ENCODE assay signal across 9 cellular contexts in the genomic region with DNA sequence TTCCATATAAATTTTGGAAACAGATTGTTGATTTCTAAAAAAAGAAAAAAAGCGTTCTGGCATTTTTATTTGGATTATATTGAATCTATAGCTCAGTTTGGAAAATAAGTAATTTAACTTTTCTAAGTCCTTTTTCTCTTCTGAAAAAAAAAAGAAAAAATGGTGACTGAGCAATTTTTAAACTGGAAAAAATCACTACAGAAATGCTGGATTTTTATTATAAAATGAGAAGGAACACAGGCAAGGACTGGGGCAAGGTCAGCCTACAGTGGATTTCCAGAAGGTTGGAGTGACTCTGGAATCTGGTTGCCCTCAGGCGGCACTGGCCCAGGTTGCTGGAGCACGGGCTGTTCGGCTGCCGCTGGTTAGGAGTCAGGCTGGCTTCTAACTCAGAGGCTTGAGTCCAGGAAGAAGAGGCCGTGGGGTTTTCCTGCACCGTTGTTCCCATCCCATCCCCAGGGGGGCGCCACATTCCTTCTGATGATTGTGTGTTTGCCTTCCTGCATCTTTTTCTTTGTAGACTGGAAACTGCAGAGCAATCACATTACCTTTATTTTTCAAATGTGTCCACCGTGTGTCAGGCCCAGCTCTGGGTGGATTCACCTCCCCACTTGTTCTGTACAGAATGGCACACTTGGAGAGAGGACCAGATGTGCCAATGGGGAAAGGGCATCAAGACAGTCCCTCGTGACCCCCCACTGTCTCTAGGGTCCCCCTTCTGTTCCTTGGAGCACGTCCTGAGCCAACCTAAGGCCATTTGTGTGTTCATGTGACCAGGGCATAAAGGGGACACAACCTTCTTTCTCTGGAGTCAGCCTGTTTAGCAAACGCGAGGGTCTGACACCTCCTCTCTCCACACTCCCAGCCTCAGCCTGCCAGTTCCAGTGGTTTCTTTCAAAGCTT. TPM values are rescaled to one million over a fixed set of nuclear protein-coding genes. Genes with fewer than 3 reads are reported as not detected.
A peak's percentile ranks its signal among the peaks of the same experiment; 100 is the strongest.
DNase-seq lines count a peak whose midpoint lies in the region; ATAC-seq and TF ChIP-seq lines count a peak whose summit lies in the region.
"Had no signal": no experiment of that assay in that cellular context is flagged by ENCODE, and none has a peak within 500 bp of the region (broad histone marks: within the 10 kb centered on the region; RNA-seq: fewer than 3 reads in every experiment).

No MANE protein-coding gene starts in this region.

- no peaks in the 10 kb centered on the region for H3K4me1 ChIP-seq in OCI-LY7 (ENCODE audit: insufficient read depth, low read length, poor library complexity, severe bottlenecking)

- peak; percentile 25 to 66 (median 46) for DNase-seq in CD4-positive, alpha-beta T cell
- DNase-seq in HL-60 (ENCODE audit: low read depth in 1 of 2, low spot score in 1 of 2) (peak in 1 of 2 experiments; percentile 77), OCI-LY7 (ENCODE audit: low spot score) (peak; percentile 55), glomerular visceral epithelial cell (ENCODE audit: extremely low spot score) (peak; percentile 62), retina (peak; percentile 69)
- peak; percentile 35 for DNase-seq in activated T-helper 2 cell treated with anti-CD3 and anti-CD28 coated beads, Interferon-gamma antibody, Interleukin-2, Interleukin-4, amounts not matched to agents 10 μg/mL and 5 μg/mL and 100 μg/mL, durations not matched to agents 14 hours and 24 hours and 36 hours (ENCODE audit: low spot score)

- H3K36me3 Mint-ChIP-seq in CD4-positive, alpha-beta T cell (ENCODE audit: low read depth): no peaks in the 10 kb centered on the region
- no peaks in the 10 kb centered on the region for H3K36me3 Mint-ChIP-seq in activated T-helper 2 cell treated with anti-CD3 and anti-CD28 coated beads, Interferon-gamma antibody, Interleukin-2, Interleukin-4, amounts not matched to agents 10 μg/mL and 5 μg/mL and 100 μg/mL, durations not matched to agents 14 hours and 24 hours and 36 hours (ENCODE audit: low read depth)

- H3K4me3 Mint-ChIP-seq in CD4-positive, alpha-beta T cell: no peak overlapping the region
- no peak overlapping the region for H3K4me3 Mint-ChIP-seq in activated T-helper 2 cell treated with anti-CD3 and anti-CD28 coated beads, Interferon-gamma antibody, Interleukin-2, Interleukin-4, amounts not matched to agents 10 μg/mL and 5 μg/mL and 100 μg/mL, durations not matched to agents 14 hours and 24 hours and 36 hours (ENCODE audit: low read depth)

- H3K4me2 ChIP-seq in OCI-LY7 (ENCODE audit: low read length): no peak overlapping the region

- BruUV-seq in OCI-LY7 (replicated peaks; lab: Mats Ljungman, UMichigan): no TSS peak

- no peaks in the 10 kb centered on the region for H3K79me2 ChIP-seq in OCI-LY7 (ENCODE audit: insufficient read depth, low read depth, low read length)

- peaks cover 5% of the 10 kb centered on the region for H3K27me3 ChIP-seq in CD4-positive, alpha-beta T cell (ENCODE audit: control insufficient read depth, insufficient read depth, low read length)
- no peaks in the 10 kb centered on the region for H3K27me3 ChIP-seq in HL-60 (ENCODE audit: insufficient read depth, poor library complexity, severe bottlenecking)

- no peaks in the 10 kb centered on the region for H4K20me1 ChIP-seq in OCI-LY7 (ENCODE audit: insufficient read depth, low read length)

- no peaks in the 10 kb centered on the region for H3K9me3 Mint-ChIP-seq in CD4-positive, alpha-beta T cell
- H3K9me3 Mint-ChIP-seq in activated T-helper 2 cell treated with anti-CD3 and anti-CD28 coated beads, Interferon-gamma antibody, Interleukin-2, Interleukin-4, amounts not matched to agents 10 μg/mL and 5 μg/mL and 100 μg/mL, durations not matched to agents 14 hours and 24 hours and 36 hours: no peaks in the 10 kb centered on the region

- POLR2A ChIA-PET in CD4-positive, alpha-beta T cell (lab: Charles Lee): no interaction called here
- POLR2A ChIA-PET in OCI-LY7 (lab: Charles Lee): no interaction called here

- no peak overlapping the region for H3K27ac ChIP-seq in CD4-positive, alpha-beta T cell (ENCODE audit: low read depth, low read length)
- no peak overlapping the region for H3K27ac ChIP-seq in HL-60 (replicated peaks)
- H3K27ac ChIP-seq in OCI-LY7 (ENCODE audit: low read depth, low read length, poor library complexity, severe bottlenecking): no peak overlapping the region
- H3K27ac ChIP-seq: skin epidermis had no signal

- H3K27me3 Mint-ChIP-seq in CD4-positive, alpha-beta T cell: peaks cover 22% of the 10 kb centered on the region
- peaks cover 6% of the 10 kb centered on the region for H3K27me3 Mint-ChIP-seq in activated T-helper 2 cell treated with anti-CD3 and anti-CD28 coated beads, Interferon-gamma antibody, Interleukin-2, Interleukin-4, amounts not matched to agents 10 μg/mL and 5 μg/mL and 100 μg/mL, durations not matched to agents 14 hours and 24 hours and 36 hours (ENCODE audit: low read depth)

- no peaks in the 10 kb centered on the region for H3K4me1 Mint-ChIP-seq in CD4-positive, alpha-beta T cell (ENCODE audit: low read depth)
- peaks cover 4% of the 10 kb centered on the region for H3K4me1 Mint-ChIP-seq in activated T-helper 2 cell treated with anti-CD3 and anti-CD28 coated beads, Interferon-gamma antibody, Interleukin-2, Interleukin-4, amounts not matched to agents 10 μg/mL and 5 μg/mL and 100 μg/mL, durations not matched to agents 14 hours and 24 hours and 36 hours (ENCODE audit: low read depth)

- no peaks in the 10 kb centered on the region for H3K36me3 ChIP-seq in OCI-LY7 (ENCODE audit: insufficient read depth, low read length)

- 0 out of 2 replicates have a peak overlapping the region, but pooled peaks have one; percentile 16 for H2AFZ ChIP-seq in OCI-LY7 (ENCODE audit: low read length)

- ATAC-seq in CD4-positive, alpha-beta T cell (ENCODE audit: poor library complexity): peak; percentile 58
- ATAC-seq in HG03139 (IDR thresholded peaks at IDR 0.05; ENCODE audit: unreplicated experiment): no peak
- no peak for ATAC-seq in HG02884 (IDR thresholded peaks at IDR 0.05; ENCODE audit: unreplicated experiment)

- intact Hi-C loops in CD4-positive, alpha-beta T cell (cut with DNase I, micrococcal nuclease): loop anchor here in 1 of 2 experiments (10.0 kb wide), 1 partner anchor 155 kb away; no protein-coding TSS in a partner anchor
- intact Hi-C loops in OCI-LY7 (cut with micrococcal nuclease; ENCODE audit: unreplicated experiment): loop anchor here (5.0 to 10.0 kb wide), 2 partner anchors 145 to 602 kb away; no protein-coding TSS in a partner anchor
- intact Hi-C loops in activated T-helper 2 cell treated with anti-CD3 and anti-CD28 coated beads, Interferon-gamma antibody, Interleukin-2, Interleukin-4, amounts not matched to agents 10 μg/mL and 5 μg/mL and 100 μg/mL, durations not matched to agents 14 hours and 24 hours and 36 hours (cut with micrococcal nuclease): loop anchor here (5.0 to 10.0 kb wide), 2 partner anchors 155 to 602 kb away; no protein-coding TSS in a partner anchor

- no peak overlapping the region for H3K27ac Mint-ChIP-seq in CD4-positive, alpha-beta T cell
- H3K27ac Mint-ChIP-seq in activated T-helper 2 cell treated with anti-CD3 and anti-CD28 coated beads, Interferon-gamma antibody, Interleukin-2, Interleukin-4, amounts not matched to agents 10 μg/mL and 5 μg/mL and 100 μg/mL, durations not matched to agents 14 hours and 24 hours and 36 hours: no peak overlapping the region

- CTCF ChIA-PET in CD4-positive, alpha-beta T cell (lab: Charles Lee): interaction anchor here (1.0 to 1.3 kb wide), 2 partner anchors 445 to 450 kb away, joined by 3 read pairs; no protein-coding TSS in a partner anchor
- CTCF ChIA-PET in OCI-LY7 (lab: Charles Lee; ENCODE audit: unreplicated experiment): no interaction called here

- no peak overlapping the region for H3K4me3 ChIP-seq in HL-60 (replicated peaks; ENCODE audit: insufficient read depth, low read length)
- H3K4me3 ChIP-seq in OCI-LY7 (ENCODE audit: low read depth, low read length, poor library complexity, severe bottlenecking): no peak overlapping the region
- H3K4me3 ChIP-seq: skin epidermis had no signal

- peak; percentile 56 for TF ChIP-seq CTCF in CD4-positive, alpha-beta T cell (IDR thresholded peaks at IDR 0.05)
- TF ChIP-seq CTCF in HL-60 (IDR thresholded peaks at IDR 0.05; ENCODE audit: insufficient read depth, low read length) (peak; percentile 46), OCI-LY7 (conservative IDR thresholded peaks at IDR 0.05; ENCODE audit: low read length) (peak; percentile 83)

- H3K9me2 ChIP-seq in OCI-LY7 (ENCODE audit: insufficient read depth, low read length): no peaks in the 10 kb centered on the region

- H3K9me3 ChIP-seq in CD4-positive, alpha-beta T cell (ENCODE audit: control insufficient read depth, low read length): no peaks in the 10 kb centered on the region
- H3K9me3 ChIP-seq in OCI-LY7 (ENCODE audit: low read length): no peaks in the 10 kb centered on the region

RNA-seq across cellular contexts. Expression of gene GTF3A, which starts 44.5 kb away (rescaled TPM):
- total RNA-seq in CD4-positive, alpha-beta T cell: 100 to 1,000 TPM; 129 to 132 TPM
- total RNA-seq in OCI-LY7 (2014; rRNA removed; shearing (Covaris generic)): 220 and 251 TPM in 2 replicates
- 242 and 245 TPM in 2 replicates for total RNA-seq in OCI-LY7 (2022)
- 251 and 253 TPM in 2 replicates for total RNA-seq in activated T-helper 2 cell treated with anti-CD3 and anti-CD28 coated beads, Interferon-gamma antibody, Interleukin-2, Interleukin-4, amounts not matched to agents 10 μg/mL and 5 μg/mL and 100 μg/mL, durations not matched to agents 14 hours and 24 hours and 36 hours
